Comparison of ENCODE assay signal across 8 cellular contexts in the genomic region with DNA sequence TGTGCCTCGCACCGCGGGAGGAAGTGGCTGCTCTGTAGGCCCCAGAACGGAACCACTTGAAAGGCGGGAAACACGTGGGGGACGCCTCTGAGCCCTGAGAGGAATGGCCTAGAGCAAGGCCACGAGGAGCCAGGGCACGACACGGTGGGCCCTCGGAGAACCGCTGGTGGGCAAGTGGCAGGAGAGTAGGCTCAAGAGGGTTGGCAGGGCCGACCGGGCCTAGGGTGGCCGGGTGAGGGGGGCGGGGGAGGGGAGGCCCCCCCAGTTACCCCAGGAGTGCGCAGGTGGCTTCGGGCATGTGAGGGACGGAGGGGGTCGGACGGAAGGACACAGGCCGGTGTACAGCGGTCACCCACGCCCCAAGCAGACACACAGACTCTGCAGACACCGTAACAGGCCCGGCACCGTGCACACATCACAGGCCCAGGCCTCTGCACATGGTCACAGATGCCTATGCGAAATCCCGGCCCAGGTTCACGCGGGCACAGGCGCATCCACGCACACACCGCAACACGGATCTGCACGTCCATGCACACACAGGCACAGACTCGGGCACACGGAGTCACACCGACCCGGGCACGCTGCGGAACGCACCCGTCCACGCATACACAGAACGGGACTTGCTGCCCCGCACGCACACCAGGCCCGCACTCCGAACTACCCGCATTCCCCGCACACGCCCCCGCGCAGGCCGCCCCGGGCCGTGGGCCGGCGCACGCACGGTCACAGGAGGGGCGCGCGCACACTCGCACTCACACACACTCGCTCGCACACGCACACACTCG. TPM values are rescaled to one million over a fixed set of nuclear protein-coding genes. Genes with fewer than 3 reads are reported as not detected.
A peak's percentile ranks its signal among the peaks of the same experiment; 100 is the strongest.
DNase-seq lines count a peak whose midpoint lies in the region; ATAC-seq, FAIRE-seq and TF ChIP-seq lines count a peak whose summit lies in the region.

A gene with protein sequence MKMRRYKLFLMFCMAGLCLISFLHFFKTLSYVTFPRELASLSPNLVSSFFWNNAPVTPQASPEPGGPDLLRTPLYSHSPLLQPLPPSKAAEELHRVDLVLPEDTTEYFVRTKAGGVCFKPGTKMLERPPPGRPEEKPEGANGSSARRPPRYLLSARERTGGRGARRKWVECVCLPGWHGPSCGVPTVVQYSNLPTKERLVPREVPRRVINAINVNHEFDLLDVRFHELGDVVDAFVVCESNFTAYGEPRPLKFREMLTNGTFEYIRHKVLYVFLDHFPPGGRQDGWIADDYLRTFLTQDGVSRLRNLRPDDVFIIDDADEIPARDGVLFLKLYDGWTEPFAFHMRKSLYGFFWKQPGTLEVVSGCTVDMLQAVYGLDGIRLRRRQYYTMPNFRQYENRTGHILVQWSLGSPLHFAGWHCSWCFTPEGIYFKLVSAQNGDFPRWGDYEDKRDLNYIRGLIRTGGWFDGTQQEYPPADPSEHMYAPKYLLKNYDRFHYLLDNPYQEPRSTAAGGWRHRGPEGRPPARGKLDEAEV (plus strand): TSS at position 751 of the 785 bp plus-strand sequence. CDS start 30,336 bp downstream, outside the sequence.

- in situ Hi-C loops in HepG2 (cut with HindIII; ENCODE audit: extremely low pct_ligation_motif_present, low pct_unique_long_range_greater_than_20kb) (no loop called here), transverse colon (cut with MboI; ENCODE audit: low pct_ligation_motif_present in 1 of 4, low pct_unique_long_range_greater_than_20kb in 1 of 4, low sequenced_read_pairs in 3 of 4) (no loop called here)

- ATAC-seq in HepG2 (peak; percentile 34; the same call in 1 of the 3 replicates), GM19452 (IDR thresholded peaks at IDR 0.05; ENCODE audit: unreplicated experiment) (no peak), GM19351 (IDR thresholded peaks at IDR 0.05; ENCODE audit: unreplicated experiment) (no peak)

- no peak within 1 kb of the TSS; a peak in 1 of 6 replicates for H3K4me3 ChIP-seq in HepG2 (replicated peaks in 1 of 3; ENCODE audit: insufficient read depth in 1 of 3, low read depth in 2 of 3, low read length in 3 of 3)
- H3K4me3 ChIP-seq in transverse colon, result peak within 1 kb of the TSS in 3 of 4 donors; percentile 13 to 43 (median 40)

- DNase-seq in activated CD8-positive, alpha-beta memory T cell treated with anti-CD3 and anti-CD28 coated beads for 24 hours, result peak; percentile 68
- no peak for DNase-seq in activated CD8-positive, alpha-beta memory T cell treated with anti-CD3 and anti-CD28 coated beads, Interleukin-2, amount 50 U/mL, for 48 hours
- DNase-seq in HepG2 (ENCODE audit: low spot score) (no peak), transverse colon (no peak), RPMI8226 (no peak)

- H3K79me2 ChIP-seq in HepG2 (ENCODE audit: insufficient read depth, low read length), result no peaks in the 10 kb centered on the region

- no peak for TF ChIP-seq CTCF in HepG2 (CRISPR knock-in tag; IDR thresholded peaks at IDR 0.05)
- TF ChIP-seq CTCF in transverse colon (IDR thresholded peaks at IDR 0.05), result no peak

- CTCF ChIA-PET in HepG2 (lab: Yijun Ruan, JAX; ENCODE audit: low intra/inter-chr PET ratio, low total read pairs), result no interaction called here

- BruUV-seq in HepG2 (replicated peaks; lab: Mats Ljungman, UMichigan), result no TSS peak

- H3K9me3 ChIP-seq in HepG2 (ENCODE audit: low read length) (no peaks in the 10 kb centered on the region), transverse colon (no peaks in the 10 kb centered on the region)

- TF ChIP-seq POLR2A in HepG2 (IDR thresholded peaks at IDR 0.05; ENCODE audit: insufficient read depth in 1 of 2, low read depth in 2 of 2, low read length in 2 of 2), result no peak
- no peak for TF ChIP-seq POLR2A in transverse colon (IDR thresholded peaks at IDR 0.05)

- TF ChIP-seq RAD21 in HepG2 (CRISPR knock-in tag; IDR thresholded peaks at IDR 0.05), result no peak

- H3K27ac ChIP-seq in angular gyrus (ENCODE audit: low read depth, low read length), result peak within 1 kb of the TSS; percentile 97
- H3K27ac ChIP-seq in HepG2 (ENCODE audit: extremely low read length, insufficient read depth, low read length), result no peak within 1 kb of the TSS
- H3K27ac ChIP-seq in transverse colon, result peak within 1 kb of the TSS; percentile 15 to 56 (median 47)

- intact Hi-C loops in HepG2 (cut with micrococcal nuclease; ENCODE audit: unreplicated experiment), result no loop called here
- intact Hi-C loops in transverse colon (cut with DNase I; ENCODE audit: low total_unique reads), result no loop called here

- POLR2A ChIA-PET in HepG2 (lab: Yijun Ruan, JAX), result no interaction called here

- H3K4me2 ChIP-seq in HepG2 (ENCODE audit: low read depth, low read length), result no peak within 1 kb of the TSS; the same call in 1 of the 2 replicates

- TF ChIP-seq EP300 in HepG2 (IDR thresholded peaks at IDR 0.05; ENCODE audit: low read depth in 2 of 2, low read length in 2 of 2) (no peak), HepG2 (CRISPR knock-in tag; IDR thresholded peaks at IDR 0.05; ENCODE audit: borderline replicate concordance) (no peak), transverse colon (IDR thresholded peaks at IDR 0.05; ENCODE audit: low read depth) (no peak)

- H4K20me1 ChIP-seq in HepG2 (ENCODE audit: insufficient read depth, low read length), result no peaks in the 10 kb centered on the region

- H3K4me1 ChIP-seq in HepG2 (ENCODE audit: insufficient read depth, low read length) (no peaks in the 10 kb centered on the region), transverse colon (peaks cover 0 to 12% (median 7%) of the 10 kb centered on the region in 4 donors)

- FAIRE-seq in HepG2 (lab: Jason Lieb, UNC), result no peak

- H3K9ac ChIP-seq in HepG2 (ENCODE audit: insufficient read depth, low read depth, low read length), result no peak within 1 kb of the TSS

- no peak within 1 kb of the TSS for H2AFZ ChIP-seq in HepG2 (ENCODE audit: low read length)

- H3K27me3 ChIP-seq in HepG2 (ENCODE audit: control insufficient read depth in 1 of 2, insufficient read depth in 2 of 2, low read length in 2 of 2), result peaks cover 6 to 42% of the 10 kb centered on the region in 2 experiments; a peak in 4 of 5 replicates
- H3K27me3 ChIP-seq in transverse colon, result peaks cover 43% of the 10 kb centered on the region

- no peaks in the 10 kb centered on the region for H3K36me3 ChIP-seq in HepG2 (replicated peaks in 1 of 2; ENCODE audit: control insufficient read depth in 1 of 2, insufficient read depth in 2 of 2, low read length in 2 of 2)
- no peaks in the 10 kb centered on the region for H3K36me3 ChIP-seq in transverse colon

- WGBS in HepG2 (ENCODE audit: low lambda C conversion rate), result 87% methylated on average over 47 of the region's 70 CpGs
- 62% methylated on average over 63 of the region's 70 CpGs; no CpG with 5 or more reads in 1 of the 2 donors for WGBS in transverse colon (ENCODE audit: low coverage in 1 of 2), 2 donors

TF ChIP-seq in HepG2, 621 proteins besides CTCF, POLR2A, EP300 and RAD21:
- no peak for TF ChIP-seq MZF1 (CRISPR knock-in tag; IDR thresholded peaks at IDR 0.05; ENCODE audit: borderline replicate concordance)
- TF ChIP-seq ZBTB38 (CRISPR knock-in tag; IDR thresholded peaks at IDR 0.05), result 0 out of 2 replicates have a peak, but pooled peaks have one; percentile 16
- no peak for TF ChIP-seq ZNF44 (CRISPR knock-in tag; IDR thresholded peaks at IDR 0.05)
- TF ChIP-seq, protein P1, sequence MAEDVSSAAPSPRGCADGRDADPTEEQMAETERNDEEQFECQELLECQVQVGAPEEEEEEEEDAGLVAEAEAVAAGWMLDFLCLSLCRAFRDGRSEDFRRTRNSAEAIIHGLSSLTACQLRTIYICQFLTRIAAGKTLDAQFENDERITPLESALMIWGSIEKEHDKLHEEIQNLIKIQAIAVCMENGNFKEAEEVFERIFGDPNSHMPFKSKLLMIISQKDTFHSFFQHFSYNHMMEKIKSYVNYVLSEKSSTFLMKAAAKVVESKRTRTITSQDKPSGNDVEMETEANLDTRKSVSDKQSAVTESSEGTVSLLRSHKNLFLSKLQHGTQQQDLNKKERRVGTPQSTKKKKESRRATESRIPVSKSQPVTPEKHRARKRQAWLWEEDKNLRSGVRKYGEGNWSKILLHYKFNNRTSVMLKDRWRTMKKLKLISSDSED (CRISPR knock-in tag; IDR thresholded peaks at IDR 0.05), result no peak
- TF ChIP-seq ZNF567 (CRISPR knock-in tag; IDR thresholded peaks at IDR 0.05; ENCODE audit: borderline replicate concordance), result no peak

RNA-seq across cellular contexts. Expression of the gene that starts here (rescaled TPM):
- 0.15 TPM in 1 of 2 replicates, not detected in the other for total RNA-seq in HepG2 (2016; rRNA removed; fragmentation: Illumina TruSeq; extraction: Trizol)
- total RNA-seq in HepG2 (2016; cell fraction: cytosol; rRNA removed; fragmentation: Illumina TruSeq; extraction: Trizol; ENCODE audit: low read depth), result not detected in 2 replicates
- 0.02 TPM in 1 of 2 replicates, not detected in the other for total RNA-seq in HepG2 (2016; cell fraction: insoluble cytoplasmic fraction; rRNA removed; fragmentation: Illumina TruSeq; extraction: Trizol)
- total RNA-seq in HepG2 (2016; cell fraction: membrane; rRNA removed; fragmentation: Illumina TruSeq; extraction: Trizol), result not detected in 2 replicates
- not detected in 2 replicates for total RNA-seq in HepG2 (2016; cell fraction: nucleus; rRNA removed; fragmentation: Illumina TruSeq; extraction: Trizol)
- polyA plus RNA-seq in HepG2 (2011; rRNA removed), result 0.04 and 0.11 TPM in 2 replicates
- polyA plus RNA-seq in HepG2 (2011; cell fraction: cytosol; rRNA removed), result 0.03 and 0.11 TPM in 2 replicates
- 0.05 and 0.13 TPM in 2 replicates for polyA plus RNA-seq in HepG2 (2011; cell fraction: nucleus; rRNA removed)
- polyA plus RNA-seq in HepG2 (2012), result 0.08 and 0.09 TPM in 2 replicates
- not detected in 2 replicates for polyA plus RNA-seq in HepG2 (2016; cell fraction: cytosol; fragmentation: Illumina TruSeq; extraction: Trizol; ENCODE audit: low read depth)
- not detected in 2 replicates for polyA plus RNA-seq in HepG2 (2016; cell fraction: insoluble cytoplasmic fraction; fragmentation: Illumina TruSeq; extraction: Trizol; ENCODE audit: low read depth)
- polyA plus RNA-seq in HepG2 (2016; cell fraction: membrane; fragmentation: Illumina TruSeq; extraction: Trizol; ENCODE audit: low read depth), result not detected in 2 replicates
- polyA plus RNA-seq in HepG2 (2016; cell fraction: nucleus; fragmentation: Illumina TruSeq; extraction: Trizol; ENCODE audit: insufficient read depth, low read depth), result 0.11 TPM in 1 of 2 replicates, not detected in the other
- 0.10 and 0.33 TPM in 2 replicates for polyA minus RNA-seq in HepG2 (2011; rRNA and poly(A)+ RNA removed; ENCODE audit: low replicate concordance)
- 0.20 TPM in 1 of 2 replicates, not detected in the other for polyA minus RNA-seq in HepG2 (2011; cell fraction: cytosol; rRNA and poly(A)+ RNA removed)
- polyA minus RNA-seq in HepG2 (2011; cell fraction: nucleus; rRNA and poly(A)+ RNA removed), result not detected in 2 replicates
- 10 to 100 TPM in 1 of 4 donors, 1 to 10 TPM in 3; 1.2 to 10.1 (median 5.2) TPM for total RNA-seq in transverse colon

Comparison
In these comparisons a context has a peak if more than half of its experiments do, and no peak if none do; other contexts are left out.
1. Peak in ATAC-seq in HepG2; RNA of the gene not detected or under 1 TPM.
2. H3K4me3 ChIP-seq: peak in transverse colon (3 of 4); none in HepG2 (0 of 3).